ENCODE assay signal across 13 cellular contexts in genomic region chr16:73031155-73031866, GRCh38. TPM values are rescaled to one million over a fixed set of nuclear protein-coding genes. Genes with fewer than 3 reads are reported as not detected.
DNase-seq lines count a peak whose midpoint lies in the region; ATAC-seq and TF ChIP-seq lines count a peak whose summit lies in the region.
"Had no signal": no experiment of that assay in that cellular context is flagged by ENCODE, and none has a peak within 500 bp of the region (broad histone marks: within the 10 kb centered on the region; RNA-seq: fewer than 3 reads in every experiment).

No MANE protein-coding gene starts in this region.

- H3K4me3 Mint-ChIP-seq in HFFc6 (peak overlapping the region; percentile 49), WTC11 (no peak overlapping the region; the same call in 1 of the 2 replicates)
- H3K4me3 Mint-ChIP-seq in dendritic cell treated with granulocyte-macrophage colony-stimulating factor and Interleukin-4, amounts not matched to agents 40 ng/mL and 50 ng/mL, for 4 days = no peak overlapping the region
- H3K4me3 Mint-ChIP-seq: activated naive CD8-positive, alpha-beta T cell treated with anti-CD3 and anti-CD28 coated beads, Interleukin-2, amount 10 ng/mL, durations not matched to agents 7 days and 5 days had no signal

- H3K79me2 ChIP-seq in neural cell (replicated peaks; ENCODE audit: insufficient read depth, low read length) = peaks cover 97% of the 10 kb centered on the region

- H3K36me3 Mint-ChIP-seq in HFFc6 (ENCODE audit: low read depth) (peaks cover 4% of the 10 kb centered on the region; the same call in 1 of the 2 replicates), WTC11 (no peaks in the 10 kb centered on the region)
- H3K36me3 Mint-ChIP-seq in dendritic cell treated with granulocyte-macrophage colony-stimulating factor and Interleukin-4, amounts not matched to agents 40 ng/mL and 50 ng/mL, for 4 days (ENCODE audit: low read depth) = no peaks in the 10 kb centered on the region
- H3K36me3 Mint-ChIP-seq: activated naive CD8-positive, alpha-beta T cell treated with anti-CD3 and anti-CD28 coated beads, Interleukin-2, amount 10 ng/mL, durations not matched to agents 7 days and 5 days; CD4-positive, CD25-positive, alpha-beta regulatory T cell had no signal

- no peaks in the 10 kb centered on the region for H3K9me3 Mint-ChIP-seq in HFFc6
- H3K9me3 Mint-ChIP-seq in dendritic cell treated with granulocyte-macrophage colony-stimulating factor and Interleukin-4, amounts not matched to agents 40 ng/mL and 50 ng/mL, for 4 days = no peaks in the 10 kb centered on the region
- H3K9me3 Mint-ChIP-seq in WTC11 = no peaks in the 10 kb centered on the region
- H3K9me3 Mint-ChIP-seq: activated naive CD8-positive, alpha-beta T cell treated with anti-CD3 and anti-CD28 coated beads, Interleukin-2, amount 10 ng/mL, durations not matched to agents 7 days and 5 days had no signal

- no peak overlapping the region for H3K4me2 ChIP-seq in neural cell (ENCODE audit: low read length)

- CTCF ChIA-PET in WTC11 (lab: Charles Lee) = interaction anchor here (0.8 to 1.1 kb wide), 2 partner anchors 36 to 165 kb away, joined by 3 to 4 read pairs; no protein-coding TSS in a partner anchor

- peaks cover 7% of the 10 kb centered on the region for H3K36me3 ChIP-seq in neural cell (ENCODE audit: insufficient read depth, low read length)
- no peaks in the 10 kb centered on the region for H3K36me3 ChIP-seq in mucosa of descending colon (ENCODE audit: low read depth)
- H3K36me3 ChIP-seq: left lung had no signal

- H3K9ac ChIP-seq in neural cell (ENCODE audit: low read length) = no peak overlapping the region

- H3K9me2 ChIP-seq in neural cell (ENCODE audit: insufficient read depth, low read length) = no peaks in the 10 kb centered on the region

- 80% methylated on average over 21 of the region's 21 CpGs for WGBS in right cardiac atrium

- H4K20me1 ChIP-seq in neural cell (ENCODE audit: insufficient read depth) = peaks cover 93% of the 10 kb centered on the region

- H3K27me3 ChIP-seq in neural cell (ENCODE audit: insufficient read depth, low read depth, low read length) = no peaks in the 10 kb centered on the region
- H3K27me3 ChIP-seq in right cardiac atrium (ENCODE audit: control insufficient read depth, insufficient read depth) = no peaks in the 10 kb centered on the region

- TF ChIP-seq CTCF in HFFc6 (IDR thresholded peaks at IDR 0.05) (peak; percentile 51; the same call in 1 of the 2 replicates), neural cell (IDR thresholded peaks at IDR 0.05; ENCODE audit: poor library complexity, severe bottlenecking) (peak; percentile 22), mucosa of descending colon (IDR thresholded peaks at IDR 0.05) (no peak), WTC11 (IDR thresholded peaks at IDR 0.05) (no peak)

- H3K27me3 Mint-ChIP-seq in HFFc6 (ENCODE audit: insufficient read depth) (no peaks in the 10 kb centered on the region; the same call in 1 of the 2 replicates), WTC11 (ENCODE audit: low read depth) (peaks cover 100% of the 10 kb centered on the region)
- H3K27me3 Mint-ChIP-seq in dendritic cell treated with granulocyte-macrophage colony-stimulating factor and Interleukin-4, amounts not matched to agents 40 ng/mL and 50 ng/mL, for 4 days = peaks cover 14% of the 10 kb centered on the region

- peaks cover 9% of the 10 kb centered on the region for H3F3A ChIP-seq in neural cell (ENCODE audit: insufficient read depth, low read length, poor library complexity, severe bottlenecking)

- ATAC-seq in mucosa of descending colon (no peak), right cardiac atrium (no peak), WTC11 (no peak)
- ATAC-seq: left lung had no signal

- H2AFZ ChIP-seq in neural cell (ENCODE audit: low read depth, low read length) = no peak overlapping the region

- H3K4me1 Mint-ChIP-seq in HFFc6 (ENCODE audit: low read depth) (peaks cover 54% of the 10 kb centered on the region), WTC11 (peaks cover 56% of the 10 kb centered on the region)
- H3K4me1 Mint-ChIP-seq in dendritic cell treated with granulocyte-macrophage colony-stimulating factor and Interleukin-4, amounts not matched to agents 40 ng/mL and 50 ng/mL, for 4 days (ENCODE audit: low read depth) = peaks cover 51% of the 10 kb centered on the region
- H3K4me1 Mint-ChIP-seq: CD4-positive, CD25-positive, alpha-beta regulatory T cell had no signal

- POLR2A ChIA-PET in WTC11 (lab: Charles Lee) = no interaction called here

- intact Hi-C loops in dendritic cell treated with granulocyte-macrophage colony-stimulating factor and Interleukin-4, amounts not matched to agents 40 ng/mL and 50 ng/mL, for 4 days (cut with micrococcal nuclease) = no loop called here
- intact Hi-C loops in mucosa of descending colon (cut with DNase I, micrococcal nuclease) = no loop called here
- intact Hi-C loops in right cardiac atrium (cut with DNase I) = loop anchor here in 1 of 4 donors (5.0 kb wide), 1 partner anchor 34 kb away; no protein-coding TSS in a partner anchor

- peak overlapping the region; percentile 93 for H3K27ac Mint-ChIP-seq in HFFc6
- peak overlapping the region; percentile 1 for H3K27ac Mint-ChIP-seq in dendritic cell treated with granulocyte-macrophage colony-stimulating factor and Interleukin-4, amounts not matched to agents 40 ng/mL and 50 ng/mL, for 4 days
- H3K27ac Mint-ChIP-seq in WTC11 = no peak overlapping the region
- H3K27ac Mint-ChIP-seq: activated naive CD8-positive, alpha-beta T cell treated with anti-CD3 and anti-CD28 coated beads, Interleukin-2, amount 10 ng/mL, durations not matched to agents 7 days and 5 days; CD4-positive, CD25-positive, alpha-beta regulatory T cell had no signal

- H3K4me1 ChIP-seq in mucosa of descending colon (ENCODE audit: low read depth) (peaks cover 7% of the 10 kb centered on the region), right cardiac atrium (ENCODE audit: control insufficient read depth, insufficient read depth, low read length) (peaks cover 14% of the 10 kb centered on the region)

- DNase-seq in AG20443 (ENCODE audit: low spot score) = peak; percentile 66
- DNase-seq in HFFc6 = peak; percentile 46
- DNase-seq in mucosa of descending colon = no peak
- no peak for DNase-seq in right cardiac atrium
- no peak for DNase-seq in WTC11 (ENCODE audit: low spot score)
- DNase-seq in NCI-H2029 treated with DMSO at 0.1 percent for 48 hours (lab: John Stamatoyannopoulos, UW) = no peak
- DNase-seq: activated naive CD8-positive, alpha-beta T cell treated with anti-CD3 and anti-CD28 coated beads, Interleukin-2, amount 10 ng/mL, durations not matched to agents 7 days and 5 days; CD4-positive, CD25-positive, alpha-beta regulatory T cell; dorsolateral prefrontal cortex; SHP77 had no signal

- peak overlapping the region; percentile 17 for H3K27ac ChIP-seq in neural cell (ENCODE audit: low read length)
- H3K27ac ChIP-seq in right cardiac atrium (ENCODE audit: low read length) = no peak overlapping the region
- H3K27ac ChIP-seq: left lung had no signal

- H3K9me3 ChIP-seq in neural cell (ENCODE audit: low read length) = no peaks in the 10 kb centered on the region
- H3K9me3 ChIP-seq in mucosa of descending colon = no peaks in the 10 kb centered on the region
- no peaks in the 10 kb centered on the region for H3K9me3 ChIP-seq in right cardiac atrium (ENCODE audit: control insufficient read depth, low read length)
- H3K9me3 ChIP-seq: left lung had no signal

- TF ChIP-seq RAD21 in neural cell (conservative IDR thresholded peaks at IDR 0.05) = no peak

- no peak for TF ChIP-seq EP300 in neural cell (conservative IDR thresholded peaks at IDR 0.05; ENCODE audit: poor library complexity, severe bottlenecking)

- H3K4me3 ChIP-seq in neural cell (ENCODE audit: low read length) (peak overlapping the region; percentile 28), mucosa of descending colon (no peak overlapping the region), right cardiac atrium (ENCODE audit: low read length) (no peak overlapping the region)
- H3K4me3 ChIP-seq: left lung had no signal

TF ChIP-seq in neural cell, 6 proteins besides CTCF, POLR2A, EP300 and RAD21 (continues in another document):
- TF ChIP-seq MXI1 (conservative IDR thresholded peaks at IDR 0.05; ENCODE audit: poor library complexity, severe bottlenecking) = no peak
- no peak for TF ChIP-seq POLR2AphosphoS5 (IDR thresholded peaks at IDR 0.05)

TF ChIP-seq in WTC11, 78 proteins besides CTCF, POLR2A, EP300 and RAD21:
- TF ChIP-seq ZNF263 (CRISPR knock-in tag; IDR thresholded peaks at IDR 0.05; ENCODE audit: low read depth) (no peak), ZMAT4 (CRISPR knock-in tag; IDR thresholded peaks at IDR 0.05) (no peak), ZNF512 (CRISPR knock-in tag; IDR thresholded peaks at IDR 0.05; ENCODE audit: borderline replicate concordance) (no peak)
- TF ChIP-seq, protein P1, sequence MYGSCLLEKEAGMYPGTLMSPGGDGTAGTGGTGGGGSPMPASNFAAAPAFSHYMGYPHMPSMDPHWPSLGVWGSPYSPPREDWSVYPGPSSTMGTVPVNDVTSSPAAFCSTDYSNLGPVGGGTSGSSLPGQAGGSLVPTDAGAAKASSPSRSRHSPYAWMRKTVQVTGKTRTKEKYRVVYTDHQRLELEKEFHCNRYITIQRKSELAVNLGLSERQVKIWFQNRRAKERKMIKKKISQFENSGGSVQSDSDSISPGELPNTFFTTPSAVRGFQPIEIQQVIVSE (CRISPR knock-in tag; IDR thresholded peaks at IDR 0.05; ENCODE audit: borderline replicate concordance) = no peak

RNA-seq across cellular contexts. Expression of gene ZFHX3, which starts 16.6 kb away (rescaled TPM):
- total RNA-seq in HFFc6 (2021; fragmentation: NEBNext Ultra II Directional; extraction: Animal tissue kit (Norgen Biotek cat#: 25700)) = 10 to 100 TPM; 14.5 to 25.8 (median 15.8) TPM
- polyA plus RNA-seq in neural cell (26.4 and 27.7 TPM in 2 replicates), right cardiac atrium (4.3 TPM)
- 112 and 179 TPM in 2 replicates for polyA minus RNA-seq in neural cell
- total RNA-seq in mucosa of descending colon (10 to 100 TPM; 13.8 to 36.0 (median 15.5) TPM), right cardiac atrium (10 to 100 TPM in 2 of 4 donors, 1 to 10 TPM in 2; 9.1 to 18.2 (median 11.0) TPM), WTC11 (2021) (2.7 to 5.7 TPM (median 3.1 TPM) in 3 replicates)

Comparison
In these comparisons a context has a peak if more than half of its experiments do, and no peak if none do; other contexts are left out.
1. DNase-seq: peak in AG20443 (single experiment) and HFFc6 (single experiment); none in mucosa of descending colon (0 of 3), right cardiac atrium (0 of 3), WTC11 (single experiment) and NCI-H2029 treated with DMSO at 0.1 percent for 48 hours (single experiment).
2. CTCF ChIP-seq: peak in HFFc6 (single experiment) and neural cell (single experiment); none in mucosa of descending colon (single experiment) and WTC11 (single experiment).